In the genomic region with DNA sequence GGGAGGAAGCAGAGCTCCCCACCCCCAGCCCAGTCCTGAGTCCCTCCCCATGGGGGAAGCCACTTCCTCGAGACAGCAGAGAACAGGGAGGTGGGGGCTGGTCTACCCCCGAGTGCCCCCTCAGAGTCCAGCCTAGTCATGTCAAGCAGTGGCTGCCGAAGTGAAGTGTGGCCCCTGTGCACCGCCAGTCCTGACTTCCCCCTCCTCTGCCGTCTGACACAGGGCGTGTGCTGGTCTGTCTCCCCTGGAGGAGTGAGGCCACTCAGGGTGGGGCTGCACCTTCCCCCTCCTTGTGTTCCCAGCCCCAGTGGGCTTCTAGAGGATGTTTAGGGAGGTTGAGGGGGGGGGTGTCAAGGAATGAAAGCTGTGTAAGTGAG, we compare ENCODE assay signal across 17 cellular contexts. TPM values are rescaled to one million over a fixed set of nuclear protein-coding genes. Genes with fewer than 3 reads are reported as not detected.
DNase-seq lines count a peak whose midpoint lies in the region; ATAC-seq and TF ChIP-seq lines count a peak whose summit lies in the region.
"Had no signal": no experiment of that assay in that cellular context is flagged by ENCODE, and none has a peak within 500 bp of the region (broad histone marks: within the 10 kb centered on the region; RNA-seq: fewer than 3 reads in every experiment).

No MANE protein-coding gene starts in this region.

- H3K27me3 ChIP-seq in BLaER1, result no peaks in the 10 kb centered on the region
- H3K27me3 ChIP-seq in H7 (ENCODE audit: control insufficient read depth, insufficient read depth, low read length), result no peaks in the 10 kb centered on the region
- no peaks in the 10 kb centered on the region for H3K27me3 ChIP-seq in ascending aorta
- no peaks in the 10 kb centered on the region for H3K27me3 ChIP-seq in osteoblast (ENCODE audit: insufficient read depth, low read length)
- H3K27me3 ChIP-seq in MG63, result no peaks in the 10 kb centered on the region

- peaks cover 5% of the 10 kb centered on the region; the same call in 1 of the 2 replicates for H3K4me1 ChIP-seq in BLaER1
- peaks cover 7 to 15% of the 10 kb centered on the region in 2 donors for H3K4me1 ChIP-seq in ascending aorta
- H3K4me1 ChIP-seq in osteoblast (ENCODE audit: insufficient read depth, low read length), result peaks cover 6% of the 10 kb centered on the region
- H3K4me1 ChIP-seq: Caco-2 had no signal

- DNase-seq in H7 (peak; percentile 45), ascending aorta (ENCODE audit: low spot score in 2 of 2) (no peak), osteoblast (ENCODE audit: insufficient read length, low spot score, missing footprints) (peak; percentile 66), NCI-H2107 (lab: John Stamatoyannopoulos, UW) (no peak), anterior cingulate cortex (lab: John Stamatoyannopoulos, UW) (no peak), MG63 (no peak)
- DNase-seq: Caco-2; CD4-positive, CD25-positive, alpha-beta regulatory T cell; CD8-positive, alpha-beta memory T cell; DMS153; DMS79; GF-D8; HFFc6 had no signal

- no peak for TF ChIP-seq CTCF in ascending aorta (IDR thresholded peaks at IDR 0.05)
- TF ChIP-seq CTCF in osteoblast (IDR thresholded peaks at IDR 0.05; ENCODE audit: extremely low read depth, low read depth, low read length), result no peak

- H4K20me1 ChIP-seq in BLaER1 (0 out of 2 replicates have a peak, but pooled peaks cover 8% of the 10 kb centered on the region), osteoblast (ENCODE audit: insufficient read depth, low read length) (peaks cover 32% of the 10 kb centered on the region)

- no peak overlapping the region for H2AFZ ChIP-seq in osteoblast (ENCODE audit: low read length)
- H2AFZ ChIP-seq: GM23338 had no signal

- no peak overlapping the region for H3K4me2 ChIP-seq in BLaER1
- no peak overlapping the region for H3K4me2 ChIP-seq in osteoblast (ENCODE audit: insufficient read depth, low read length)
- H3K4me2 ChIP-seq: GM23338 had no signal

- H3K79me2 ChIP-seq in osteoblast (ENCODE audit: insufficient read depth, low read length), result peaks cover 36% of the 10 kb centered on the region

- intact Hi-C loops in ascending aorta (cut with DNase I), result loop anchor here (10.0 kb wide), 1 partner anchor 110 kb away; no protein-coding TSS in a partner anchor

- ATAC-seq in HG03139 (IDR thresholded peaks at IDR 0.05; ENCODE audit: unreplicated experiment), result no peak
- ATAC-seq: GM23338, HCT116 had no signal

- no peaks in the 10 kb centered on the region for H3K9me3 ChIP-seq in BLaER1
- no peaks in the 10 kb centered on the region for H3K9me3 ChIP-seq in ascending aorta
- no peaks in the 10 kb centered on the region for H3K9me3 ChIP-seq in osteoblast (ENCODE audit: low read depth, low read length)
- no peaks in the 10 kb centered on the region for H3K9me3 ChIP-seq in MG63
- H3K9me3 ChIP-seq: Caco-2 had no signal

- H3K4me3 ChIP-seq in BLaER1, result no peak overlapping the region
- no peak overlapping the region for H3K4me3 ChIP-seq in H7 (ENCODE audit: insufficient read depth, low read depth, low read length)
- no peak overlapping the region for H3K4me3 ChIP-seq in ascending aorta
- no peak overlapping the region for H3K4me3 ChIP-seq in osteoblast (ENCODE audit: insufficient read depth, low read length)
- H3K4me3 ChIP-seq in MG63, result no peak overlapping the region
- H3K4me3 ChIP-seq: GM23338 had no signal

- H3K27ac ChIP-seq in BLaER1 (peak overlapping the region; percentile 26; the same call in 1 of the 2 replicates), ascending aorta (peak overlapping the region; percentile 46 to 55), osteoblast (ENCODE audit: low read depth, low read length) (no peak overlapping the region)

- peak overlapping the region; percentile 53 for H3K9ac ChIP-seq in BLaER1

- H3K36me3 ChIP-seq in BLaER1 (peaks cover 93% of the 10 kb centered on the region), H7 (replicated peaks; ENCODE audit: control insufficient read depth, insufficient read depth, low read length) (no peaks in the 10 kb centered on the region), ascending aorta (peaks cover 16 to 45% of the 10 kb centered on the region in 2 donors), osteoblast (ENCODE audit: insufficient read depth, low read length) (peaks cover 93% of the 10 kb centered on the region), MG63 (peaks cover 28% of the 10 kb centered on the region)

RNA-seq across cellular contexts. Expression of a gene that starts 46.9 kb away (rescaled TPM):
- 57.8 and 80.5 TPM in 2 replicates for total RNA-seq in H7 (2014; rRNA removed; shearing (Covaris generic))
- total RNA-seq in ascending aorta (147 TPM), osteoblast (443 and 552 TPM in 2 replicates)
- 61.4 and 65.1 TPM in 2 replicates for total RNA-seq in MG63 (2014; rRNA removed; shearing (Covaris generic); ENCODE audit: low replicate concordance)

Comparison
In these comparisons a context has a peak if more than half of its experiments do, and no peak if none do; other contexts are left out.
1. DNase-seq: peak in H7 (single experiment) and osteoblast (single experiment); none in ascending aorta (0 of 2), NCI-H2107 (single experiment), anterior cingulate cortex (0 of 58) and MG63 (single experiment).